ENCODE assay signal across 16 cellular contexts in genomic region chr15:47300035-47300434, GRCh38.
"Had no signal": no experiment of that assay in that cellular context is flagged by ENCODE, and none has a peak within 500 bp of the region (broad histone marks: within the 10 kb centered on the region; RNA-seq: fewer than 3 reads in every experiment).

No MANE protein-coding gene starts in this region.

- H3K36me3 ChIP-seq: gastrocnemius medialis, neutrophil had no signal

- FAIRE-seq: islet of Langerhans, TTC549 had no signal

- ATAC-seq: activated CD8-positive, alpha-beta T cell treated with anti-CD3 and anti-CD28 coated beads, Interleukin-2, amount 10 ng/mL, durations not matched to agents 7 days and 5 days; activated T-cell treated with anti-CD3 and anti-CD28 coated beads, Interleukin-2, amount 50 U/mL, for 72 hours; body of pancreas; gastrocnemius medialis; naive thymus-derived CD8-positive, alpha-beta T cell; stimulated activated memory B cell treated with anti-CD40 and anti-IgM and Interleukin-4, amounts not matched to agents 10 μg/mL and 1 μg/mL and 100 μg/mL, for 72 hours had no signal

- H3K4me3 ChIP-seq: body of pancreas, gastrocnemius medialis had no signal

- H3K27me3 ChIP-seq: body of pancreas, gastrocnemius medialis, neutrophil had no signal

- DNase-seq: activated B cell treated with CpG ODN at 0.5 μM for 24 hours; activated CD4-positive, alpha-beta T cell treated with anti-CD3 and anti-CD28 coated beads, Interleukin-2, amount 10 ng/mL, durations not matched to agents 24 days and 14 days; activated CD8-positive, alpha-beta memory T cell treated with anti-CD3 and anti-CD28 coated beads, Interleukin-2, amount 50 U/mL, for 4 hours; activated CD8-positive, alpha-beta T cell treated with anti-CD3 and anti-CD28 coated beads, Interleukin-2, amount 10 ng/mL, durations not matched to agents 7 days and 5 days; activated gamma-delta T cell; activated T-cell treated with anti-CD3 and anti-CD28 coated beads, Interleukin-2, amount 50 U/mL, for 72 hours; amniotic stem cell; body of pancreas; effector memory CD4-positive, alpha-beta T cell; gastrocnemius medialis; naive thymus-derived CD8-positive, alpha-beta T cell; stimulated activated CD4-positive, alpha-beta T cell treated with anti-CD3 and anti-CD28 coated beads, Interleukin-2, amount 100 ng/mL, for 48 hours had no signal
